In the genomic region with DNA sequence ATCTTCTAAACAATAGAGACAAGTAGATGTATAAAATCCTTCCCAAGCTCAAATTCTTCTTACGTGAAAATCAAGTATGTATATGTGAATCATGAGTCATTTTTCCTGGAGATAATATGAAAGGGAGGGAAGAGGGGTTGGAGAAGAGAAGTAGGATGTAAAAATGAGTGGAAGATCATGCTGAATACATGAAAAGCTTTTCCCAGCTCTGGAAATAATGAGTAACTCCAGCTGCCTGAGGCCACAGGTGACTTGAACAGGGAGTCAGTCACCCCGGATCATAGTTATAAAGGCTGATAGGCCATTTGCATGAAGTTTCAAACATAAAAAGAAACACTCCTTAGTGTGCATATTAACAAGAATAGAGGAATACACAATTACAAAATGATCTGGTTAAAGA, we compare ENCODE assay signal across 29 cellular contexts.
"Had no signal": no experiment of that assay in that cellular context is flagged by ENCODE, and none has a peak within 500 bp of the region (broad histone marks: within the 10 kb centered on the region; RNA-seq: fewer than 3 reads in every experiment).

No MANE protein-coding gene starts in this region.

- ATAC-seq: heart right ventricle; left lobe of liver; natural killer cell treated with Interleukin-12 subunit alpha and Interleukin-12 subunit beta and Interleukin-15 and Interleukin-18, amount 100 ng/mL, for 72 hours; pancreas; sciatic nerve; stimulated activated naive CD8-positive, alpha-beta T cell treated with anti-CD3 and anti-CD28 coated beads, Interleukin-15, amount 100 ng/mL, for 72 hours; upper lobe of right lung had no signal

- H3K27ac ChIP-seq: dorsolateral prefrontal cortex, heart right ventricle, neutrophil, pancreas, right atrium auricular region, suprapubic skin, transverse colon, upper lobe of right lung, uterus had no signal

- H3K27me3 ChIP-seq: dorsolateral prefrontal cortex, heart right ventricle, neutrophil, pancreas, right atrium auricular region, suprapubic skin, transverse colon, upper lobe of right lung, uterus had no signal

- H3K4me2 ChIP-seq: smooth muscle cell had no signal

- DNase-seq: cerebellar nuclear complex; cortex of kidney; dorsolateral prefrontal cortex; effector CD4-positive, alpha-beta T cell; erythroblast; foreskin fibroblast; glutamatergic neuron; heart right ventricle; hippocampal formation; kidney glomerular epithelial cell; naive B cell; pancreas; stimulated activated CD4-positive, alpha-beta T cell treated with anti-CD3 and anti-CD28 coated beads, Interleukin-12 subunit alpha, Interleukin-12 subunit beta, amount 100 ng/mL, for 4 hours; stimulated activated CD4-positive, alpha-beta T cell treated with anti-CD3 and anti-CD28 coated beads, Interleukin-1b, Interleukin-23, amount 100 ng/mL, for 48 hours; stimulated activated CD4-positive, alpha-beta T cell treated with anti-CD3 and anti-CD28 coated beads, Interleukin-4, amount 100 ng/mL, for 1 hour; stimulated activated CD8-positive, alpha-beta memory T cell treated with anti-CD3 and anti-CD28 coated beads, Interleukin-4, amount 100 ng/mL, for 48 hours; stimulated activated naive CD4-positive, alpha-beta T cell; stimulated activated naive CD8-positive, alpha-beta T cell treated with anti-CD3 and anti-CD28 coated beads, Interleukin-15, amount 100 ng/mL, for 72 hours; transverse colon; upper lobe of right lung; uterus had no signal

- H3K9me3 ChIP-seq: neutrophil, pancreas, right atrium auricular region, suprapubic skin, transverse colon, upper lobe of right lung, uterus had no signal

- H3K36me3 ChIP-seq: heart right ventricle, neutrophil, pancreas, right atrium auricular region, suprapubic skin, transverse colon, upper lobe of right lung, uterus had no signal

- H3K4me1 ChIP-seq: heart right ventricle, pancreas, right atrium auricular region, suprapubic skin, transverse colon, upper lobe of right lung, uterus had no signal

- H3K4me3 ChIP-seq: dorsolateral prefrontal cortex, heart right ventricle, lung, pancreas, right atrium auricular region, smooth muscle cell, suprapubic skin, transverse colon, upper lobe of right lung, uterus had no signal
